ENCODE assay signal across 29 cellular contexts in genomic region chr12:113846883-113847282, GRCh38.
"Had no signal": no experiment of that assay in that cellular context is flagged by ENCODE, and none has a peak within 500 bp of the region (broad histone marks: within the 10 kb centered on the region; RNA-seq: fewer than 3 reads in every experiment).

No MANE protein-coding gene starts in this region.

- H3K36me3 ChIP-seq: cardiac muscle cell, colonic mucosa, WERI-Rb-1 had no signal

- H3K9me3 ChIP-seq: ascending aorta, colonic mucosa, heart left ventricle, testis had no signal

- ATAC-seq: activated CD4-positive, CD25-positive, alpha-beta regulatory T cell treated with anti-CD3 and anti-CD28 coated beads, Interleukin-2, amount 50 U/mL, for 24 hours; effector memory CD8-positive, alpha-beta T cell; esophagus mucosa; heart left ventricle; left colon; right cardiac atrium; stimulated activated naive CD8-positive, alpha-beta T cell treated with anti-CD3 and anti-CD28 coated beads, Interleukin-15, Interleukin-2, amounts not matched to agents 100 U/mL and 50 U/mL, for 24 hours had no signal

- DNase-seq: activated CD4-positive, alpha-beta T cell treated with anti-CD3 and anti-CD28 coated beads for 48 hours; activated CD4-positive, alpha-beta T cell treated with anti-CD3 and anti-CD28 coated beads, Interleukin-2, amount 50 U/mL, for 48 hours; activated CD8-positive, alpha-beta memory T cell treated with anti-CD3 and anti-CD28 coated beads, Interleukin-2, amount 50 U/mL, for 4 hours; activated gamma-delta T cell; activated naive CD4-positive, alpha-beta T cell treated with anti-CD3 and anti-CD28 coated beads, Interleukin-2, amount 10 ng/mL, durations not matched to agents 7 days and 5 days; activated naive CD8-positive, alpha-beta T cell treated with anti-CD3 and anti-CD28 coated beads, Interleukin-2, amount 10 ng/mL, durations not matched to agents 7 days and 5 days; activated T-cell treated with anti-CD3 and anti-CD28 coated beads, Interleukin-2, amount 50 U/mL, for 1 hour; cerebellar nuclear complex; colonic mucosa; effector memory CD8-positive, alpha-beta T cell; hypothalamus; immature natural killer cell; kidney; left colon; mammary epithelial cell; naive B cell; nephron progenitor cell; occipital lobe; right cardiac atrium; stimulated activated CD4-positive, alpha-beta T cell treated with anti-CD3 and anti-CD28 coated beads, Interleukin-15, amount 100 ng/mL, for 24 hours; stimulated activated naive CD8-positive, alpha-beta T cell treated with anti-CD3 and anti-CD28 coated beads, Interleukin-15, Interleukin-2, amounts not matched to agents 100 U/mL and 50 U/mL, for 24 hours; testis; trophoblast cell; WERI-Rb-1 had no signal

- H3K27ac ChIP-seq: ascending aorta, cardiac muscle cell, colonic mucosa, heart left ventricle, testis, WERI-Rb-1 had no signal

- H3K27me3 ChIP-seq: ascending aorta, cardiac muscle cell, colonic mucosa, heart left ventricle, testis had no signal

- H3K4me1 ChIP-seq: colonic mucosa had no signal

- H3K4me3 ChIP-seq: ascending aorta, cardiac muscle cell, colonic mucosa, heart left ventricle, testis had no signal
